Comparison of ENCODE assay signal across 15 cellular contexts in the genomic region with DNA sequence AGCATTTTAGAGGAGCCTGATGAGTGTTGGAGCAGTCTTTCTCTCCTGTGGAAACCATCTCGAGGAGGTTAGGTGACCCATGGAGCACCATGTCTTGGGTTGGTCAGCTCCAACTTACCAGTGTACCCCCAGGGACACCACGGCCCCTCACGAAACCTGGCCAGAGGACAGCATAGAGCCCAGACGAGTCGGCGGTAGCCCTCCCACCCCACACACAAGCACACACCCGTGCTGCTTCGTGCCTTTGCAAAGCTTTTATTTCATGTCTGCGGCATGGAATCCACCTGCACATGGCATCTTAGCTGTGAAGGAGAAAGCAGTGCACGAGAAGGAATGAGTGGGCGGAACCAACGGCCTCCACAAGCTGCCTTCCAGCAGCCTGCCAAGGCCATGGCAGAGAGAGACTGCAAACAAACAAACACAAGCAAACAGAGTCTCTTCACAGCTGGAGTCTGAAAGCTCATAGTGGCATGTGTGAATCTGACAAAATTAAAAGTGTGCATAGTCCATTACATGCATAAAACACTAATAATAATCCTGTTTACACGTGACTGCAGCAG. TPM values are rescaled to one million over a fixed set of nuclear protein-coding genes. Genes with fewer than 3 reads are reported as not detected.
A peak's percentile ranks its signal among the peaks of the same experiment; 100 is the strongest.
DNase-seq lines count a peak whose midpoint lies in the region; ATAC-seq and TF ChIP-seq lines count a peak whose summit lies in the region.
"Had no signal": no experiment of that assay in that cellular context is flagged by ENCODE, and none has a peak within 500 bp of the region (broad histone marks: within the 10 kb centered on the region; RNA-seq: fewer than 3 reads in every experiment).

No MANE protein-coding gene starts in this region.

- no peaks in the 10 kb centered on the region for H3K27me3 ChIP-seq in ascending aorta
- H3K27me3 ChIP-seq: BE2C, SJCRH30 had no signal

- H3K9me3 Mint-ChIP-seq in stimulated activated naive CD8-positive, alpha-beta T cell treated with anti-CD3 and anti-CD28 coated beads, Interleukin-15, Interleukin-2, amounts not matched to agents 100 ng/mL and 50 ng/mL, for 24 hours = no peaks in the 10 kb centered on the region
- no peaks in the 10 kb centered on the region for H3K9me3 Mint-ChIP-seq in stimulated activated naive CD8-positive, alpha-beta T cell treated with anti-CD3 and anti-CD28 coated beads, Interleukin-15, amount 100 ng/mL, for 72 hours
- H3K9me3 Mint-ChIP-seq in brain (no peaks in the 10 kb centered on the region), osteocyte (ENCODE audit: unreplicated experiment) (no peaks in the 10 kb centered on the region)
- H3K9me3 Mint-ChIP-seq: activated naive CD4-positive, alpha-beta T cell treated with anti-CD3 and anti-CD28 coated beads, Interleukin-2, amount 10 ng/mL, durations not matched to agents 7 days and 5 days had no signal

- H3K36me3 ChIP-seq in ascending aorta = peaks cover 34 to 54% of the 10 kb centered on the region in 2 donors

- H3K27ac ChIP-seq in ascending aorta = no peak overlapping the region
- H3K27ac ChIP-seq: SJCRH30 had no signal

- intact Hi-C loops in ascending aorta (cut with DNase I) = no loop called here

- H3K9me3 ChIP-seq in ascending aorta = no peaks in the 10 kb centered on the region
- H3K9me3 ChIP-seq: BE2C, SJCRH30 had no signal

- no peaks in the 10 kb centered on the region for H3K27me3 Mint-ChIP-seq in stimulated activated naive CD8-positive, alpha-beta T cell treated with anti-CD3 and anti-CD28 coated beads, Interleukin-15, Interleukin-2, amounts not matched to agents 100 ng/mL and 50 ng/mL, for 24 hours
- H3K27me3 Mint-ChIP-seq in stimulated activated naive CD8-positive, alpha-beta T cell treated with anti-CD3 and anti-CD28 coated beads, Interleukin-15, amount 100 ng/mL, for 72 hours = no peaks in the 10 kb centered on the region
- H3K27me3 Mint-ChIP-seq in brain (peaks cover 3% of the 10 kb centered on the region), osteocyte (ENCODE audit: unreplicated experiment) (no peaks in the 10 kb centered on the region)
- H3K27me3 Mint-ChIP-seq: activated naive CD4-positive, alpha-beta T cell treated with anti-CD3 and anti-CD28 coated beads, Interleukin-2, amount 10 ng/mL, durations not matched to agents 7 days and 5 days had no signal

- H3K27ac Mint-ChIP-seq in stimulated activated naive CD8-positive, alpha-beta T cell treated with anti-CD3 and anti-CD28 coated beads, Interleukin-15, Interleukin-2, amounts not matched to agents 100 ng/mL and 50 ng/mL, for 24 hours = peak overlapping the region; percentile 31
- H3K27ac Mint-ChIP-seq in stimulated activated naive CD8-positive, alpha-beta T cell treated with anti-CD3 and anti-CD28 coated beads, Interleukin-15, amount 100 ng/mL, for 72 hours = peak overlapping the region in 1 of 2 donors; percentile 90
- H3K27ac Mint-ChIP-seq in brain (peak overlapping the region in 3 of 5 experiments; percentile 35 to 84 (median 55)), osteocyte (ENCODE audit: unreplicated experiment) (no peak overlapping the region)

- H3K36me3 Mint-ChIP-seq in stimulated activated naive CD8-positive, alpha-beta T cell treated with anti-CD3 and anti-CD28 coated beads, Interleukin-15, Interleukin-2, amounts not matched to agents 100 ng/mL and 50 ng/mL, for 24 hours (ENCODE audit: low read depth) = peaks cover 90% of the 10 kb centered on the region
- peaks cover 67% of the 10 kb centered on the region for H3K36me3 Mint-ChIP-seq in brain
- peaks cover 35% of the 10 kb centered on the region for H3K36me3 Mint-ChIP-seq in osteocyte (ENCODE audit: unreplicated experiment)

- H3K4me3 ChIP-seq in ascending aorta = no peak overlapping the region
- H3K4me3 ChIP-seq: SJCRH30, smooth muscle cell had no signal

- DNase-seq in stimulated activated naive CD8-positive, alpha-beta T cell treated with anti-CD3 and anti-CD28 coated beads, Interleukin-15, amount 100 ng/mL, for 72 hours = no peak
- peak; percentile 65 for DNase-seq in NCI-H69 (lab: John Stamatoyannopoulos, UW)
- DNase-seq in osteocyte (ENCODE audit: extremely low spot score, unreplicated experiment) = no peak
- DNase-seq in ascending aorta (ENCODE audit: low spot score in 2 of 2) = no peak
- DNase-seq: activated naive CD4-positive, alpha-beta T cell treated with anti-CD3 and anti-CD28 coated beads, Interleukin-2, amount 10 ng/mL, durations not matched to agents 7 days and 5 days; BE2C; NCI-H1436 treated with DMSO at 0.1 percent for 48 hours; NCI-H510A treated with DMSO at 0.1 percent for 48 hours; SJCRH30; stimulated activated CD8-positive, alpha-beta memory T cell treated with anti-CD3 and anti-CD28 coated beads, Interleukin-4, amount 100 ng/mL, for 48 hours had no signal

- no peak for TF ChIP-seq CTCF in brain (conservative IDR thresholded peaks at IDR 0.05)
- no peak for TF ChIP-seq CTCF in osteocyte (IDR thresholded peaks at IDR 0.05)
- TF ChIP-seq CTCF in ascending aorta (IDR thresholded peaks at IDR 0.05) = no peak

- peaks cover 0 to 5% of the 10 kb centered on the region in 2 donors for H3K4me1 ChIP-seq in ascending aorta
- H3K4me1 ChIP-seq: SJCRH30 had no signal

- no peak for ATAC-seq in stimulated activated naive CD8-positive, alpha-beta T cell treated with anti-CD3 and anti-CD28 coated beads, Interleukin-15, amount 100 ng/mL, for 72 hours
- ATAC-seq in GM21825 (IDR thresholded peaks at IDR 0.05; ENCODE audit: unreplicated experiment) = no peak
- ATAC-seq: left colon had no signal

- peaks cover 15% of the 10 kb centered on the region for H3K4me1 Mint-ChIP-seq in stimulated activated naive CD8-positive, alpha-beta T cell treated with anti-CD3 and anti-CD28 coated beads, Interleukin-15, Interleukin-2, amounts not matched to agents 100 ng/mL and 50 ng/mL, for 24 hours (ENCODE audit: low read depth)
- peaks cover 20% of the 10 kb centered on the region for H3K4me1 Mint-ChIP-seq in stimulated activated naive CD8-positive, alpha-beta T cell treated with anti-CD3 and anti-CD28 coated beads, Interleukin-15, amount 100 ng/mL, for 72 hours
- H3K4me1 Mint-ChIP-seq in brain = peaks cover 80% of the 10 kb centered on the region
- H3K4me1 Mint-ChIP-seq in osteocyte (ENCODE audit: unreplicated experiment) = no peaks in the 10 kb centered on the region

- H3K4me3 Mint-ChIP-seq in stimulated activated naive CD8-positive, alpha-beta T cell treated with anti-CD3 and anti-CD28 coated beads, Interleukin-15, Interleukin-2, amounts not matched to agents 100 ng/mL and 50 ng/mL, for 24 hours = no peak overlapping the region
- no peak overlapping the region for H3K4me3 Mint-ChIP-seq in stimulated activated naive CD8-positive, alpha-beta T cell treated with anti-CD3 and anti-CD28 coated beads, Interleukin-15, amount 100 ng/mL, for 72 hours
- H3K4me3 Mint-ChIP-seq in brain (no peak overlapping the region), osteocyte (ENCODE audit: unreplicated experiment) (no peak overlapping the region)
- H3K4me3 Mint-ChIP-seq: activated naive CD4-positive, alpha-beta T cell treated with anti-CD3 and anti-CD28 coated beads, Interleukin-2, amount 10 ng/mL, durations not matched to agents 7 days and 5 days had no signal

RNA-seq across cellular contexts. Expression of gene EZR, which starts 53.6 kb away (rescaled TPM):
- polyA plus RNA-seq in brain (ENCODE audit: insufficient read depth, low read depth, low replicate concordance) = 317 TPM
- 41.1 and 41.4 TPM in 2 replicates for total RNA-seq in osteocyte
- 49.7 TPM for total RNA-seq in ascending aorta
